29 cellular contexts compared by ENCODE assay signal in genomic region chr2:223554923-223555322, GRCh38. TPM values are rescaled to one million over a fixed set of nuclear protein-coding genes. Genes with fewer than 3 reads are reported as not detected.
"Had no signal": no experiment of that assay in that cellular context is flagged by ENCODE, and none has a peak within 500 bp of the region (broad histone marks: within the 10 kb centered on the region; RNA-seq: fewer than 3 reads in every experiment).

No MANE protein-coding gene starts in this region.

- H3K9ac ChIP-seq: neural progenitor cell, parathyroid adenoma had no signal

- H3K4me2 ChIP-seq: neural progenitor cell had no signal

- H3K9me3 ChIP-seq: esophagus muscularis mucosa, psoas muscle, tibial nerve had no signal

- H3K36me3 Mint-ChIP-seq: activated naive CD4-positive, alpha-beta T cell treated with anti-CD3 and anti-CD28 coated beads, Interleukin-2, amount 50 U/mL, for 72 hours; immature natural killer cell; mesothelial cell of epicardium; naive thymus-derived CD4-positive, alpha-beta T cell; stimulated activated naive B cell treated with anti-CD40 and anti-IgM and Interleukin-4, amounts not matched to agents 10 μg/mL and 1 μg/mL and 100 μg/mL, for 72 hours had no signal

- H3K4me3 ChIP-seq: esophagus muscularis mucosa, heart left ventricle, neural progenitor cell, psoas muscle, tibial nerve had no signal

- DNase-seq: activated CD4-positive, alpha-beta T cell treated with anti-CD3 and anti-CD28 coated beads for 48 hours; activated CD4-positive, alpha-beta T cell treated with anti-CD3 and anti-CD28 coated beads, Interleukin-2, amount 50 U/mL, for 48 hours; activated naive CD4-positive, alpha-beta T cell; activated T-cell treated with anti-CD3 and anti-CD28 coated beads, Interleukin-2, amount 50 U/mL, for 4 hours; anterior cingulate cortex; foreskin keratinocyte; heart left ventricle; hypothalamus; immature natural killer cell; kidney; left colon; mammary epithelial cell; naive thymus-derived CD4-positive, alpha-beta T cell; occipital lobe; psoas muscle; stimulated activated CD4-positive, alpha-beta T cell treated with anti-CD3 and anti-CD28 coated beads, Interleukin-15, amount 100 ng/mL, for 24 hours; stimulated activated CD4-positive, alpha-beta T cell treated with anti-CD3 and anti-CD28 coated beads, Interleukin-2, amount 100 ng/mL, for 24 hours; stimulated activated naive B cell treated with anti-CD40 and anti-IgM and Interleukin-4, amounts not matched to agents 10 μg/mL and 1 μg/mL and 100 μg/mL, for 72 hours; WERI-Rb-1 had no signal

- H3K27me3 Mint-ChIP-seq: dendritic cell treated with granulocyte-macrophage colony-stimulating factor and Interleukin-4, amounts not matched to agents 40 ng/mL and 50 ng/mL, for 4 days had no signal

- H3K4me3 Mint-ChIP-seq: activated T-cell treated with anti-CD3 and anti-CD28 coated beads, Interleukin-2, amount 50 U/mL, for 4 hours; central memory CD8-positive, alpha-beta T cell; dendritic cell treated with granulocyte-macrophage colony-stimulating factor and Interleukin-4, amounts not matched to agents 40 ng/mL and 50 ng/mL, for 4 days; immature natural killer cell; mesothelial cell of epicardium; naive thymus-derived CD4-positive, alpha-beta T cell; neural progenitor cell; stimulated activated naive B cell treated with anti-CD40 and anti-IgM and Interleukin-4, amounts not matched to agents 10 μg/mL and 1 μg/mL and 100 μg/mL, for 72 hours had no signal

- H3K27ac ChIP-seq: esophagus muscularis mucosa, foreskin keratinocyte, heart left ventricle, neural progenitor cell, parathyroid adenoma, psoas muscle, tibial nerve, WERI-Rb-1 had no signal

- H2AFZ ChIP-seq: neural progenitor cell had no signal

- H3K4me1 ChIP-seq: esophagus muscularis mucosa, heart left ventricle, neural progenitor cell, parathyroid adenoma, psoas muscle, tibial nerve had no signal

- H3K27ac Mint-ChIP-seq: activated naive CD4-positive, alpha-beta T cell treated with anti-CD3 and anti-CD28 coated beads, Interleukin-2, amount 50 U/mL, for 72 hours; dendritic cell treated with granulocyte-macrophage colony-stimulating factor and Interleukin-4, amounts not matched to agents 40 ng/mL and 50 ng/mL, for 4 days; immature natural killer cell; mesothelial cell of epicardium; naive thymus-derived CD4-positive, alpha-beta T cell; neural progenitor cell; stimulated activated naive B cell treated with anti-CD40 and anti-IgM and Interleukin-4, amounts not matched to agents 10 μg/mL and 1 μg/mL and 100 μg/mL, for 72 hours had no signal

- ATAC-seq: activated CD4-positive, CD25-positive, alpha-beta regulatory T cell treated with anti-CD3 and anti-CD28 coated beads, Interleukin-2, amount 50 U/mL, for 24 hours; activated naive CD4-positive, alpha-beta T cell treated with anti-CD3 and anti-CD28 coated beads, Interleukin-2, amount 50 U/mL, for 72 hours; activated T-cell treated with anti-CD3 and anti-CD28 coated beads, Interleukin-2, amount 50 U/mL, for 4 hours; foreskin keratinocyte; heart left ventricle; left colon; naive thymus-derived CD4-positive, alpha-beta T cell; psoas muscle; stimulated activated naive B cell treated with anti-CD40 and anti-IgM and Interleukin-4, amounts not matched to agents 10 μg/mL and 1 μg/mL and 100 μg/mL, for 72 hours had no signal

- H3K27me3 ChIP-seq: esophagus muscularis mucosa, foreskin keratinocyte, neural progenitor cell, tibial nerve had no signal

- H3K4me1 Mint-ChIP-seq: central memory CD8-positive, alpha-beta T cell; immature natural killer cell; stimulated activated naive B cell treated with anti-CD40 and anti-IgM and Interleukin-4, amounts not matched to agents 10 μg/mL and 1 μg/mL and 100 μg/mL, for 72 hours had no signal

- H3K9me3 Mint-ChIP-seq: activated naive CD4-positive, alpha-beta T cell treated with anti-CD3 and anti-CD28 coated beads, Interleukin-2, amount 50 U/mL, for 72 hours; activated T-cell treated with anti-CD3 and anti-CD28 coated beads, Interleukin-2, amount 50 U/mL, for 4 hours; central memory CD8-positive, alpha-beta T cell; dendritic cell treated with granulocyte-macrophage colony-stimulating factor and Interleukin-4, amounts not matched to agents 40 ng/mL and 50 ng/mL, for 4 days; mesothelial cell of epicardium had no signal

- H3K36me3 ChIP-seq: esophagus muscularis mucosa, heart left ventricle, neural progenitor cell, tibial nerve, WERI-Rb-1 had no signal

RNA-seq across cellular contexts. Expression of gene SCG2, which starts 47.2 kb away (rescaled TPM):
- total RNA-seq: activated naive CD4-positive, alpha-beta T cell treated with anti-CD3 and anti-CD28 coated beads, Interleukin-2, amount 50 U/mL, for 72 hours; activated T-cell treated with anti-CD3 and anti-CD28 coated beads, Interleukin-2, amount 50 U/mL, for 4 hours; liver; mammary epithelial cell had no signal
- polyA plus RNA-seq: immature natural killer cell; liver; naive thymus-derived CD4-positive, alpha-beta T cell had no signal
